18 cellular contexts compared by ENCODE assay signal in genomic region chr14:90054803-90055202, GRCh38. TPM values are rescaled to one million over a fixed set of nuclear protein-coding genes. Genes with fewer than 3 reads are reported as not detected.
DNase-seq lines count a peak whose midpoint lies in the region; ATAC-seq and TF ChIP-seq lines count a peak whose summit lies in the region.
"Had no signal": no experiment of that assay in that cellular context is flagged by ENCODE, and none has a peak within 500 bp of the region (broad histone marks: within the 10 kb centered on the region; RNA-seq: fewer than 3 reads in every experiment).

No MANE protein-coding gene starts in this region.

- no peaks in the 10 kb centered on the region for H3K36me3 ChIP-seq in MG63

- TF ChIP-seq CTCF in H9 (conservative IDR thresholded peaks at IDR 0.05): no peak

- H3K9ac ChIP-seq in H9 (ENCODE audit: extremely low read depth, insufficient read length, low read length): no peak overlapping the region
- H3K9ac ChIP-seq: BLaER1 treated with 17β-estradiol and CSF1 and Interleukin-3, amounts not matched to agents 10 nM and 100 nM had no signal

- no peaks in the 10 kb centered on the region for H3K9me3 Mint-ChIP-seq in activated naive CD8-positive, alpha-beta T cell treated with anti-CD3 and anti-CD28 coated beads, Interleukin-2, amount 50 U/mL, for 24 hours
- H3K9me3 Mint-ChIP-seq in H9: peaks cover 2 to 5% of the 10 kb centered on the region in 2 experiments; a peak in 3 of 5 replicates
- H3K9me3 Mint-ChIP-seq: CD4-positive, alpha-beta T cell; CD8-positive, alpha-beta T cell had no signal

- H2AFZ ChIP-seq in H9 (ENCODE audit: low read length): no peak overlapping the region

- H3K9me3 ChIP-seq in MG63 (no peaks in the 10 kb centered on the region), H9 (ENCODE audit: control insufficient read depth, low read depth, low read length) (no peaks in the 10 kb centered on the region)

- H3T11ph ChIP-seq in H9 (ENCODE audit: low read length): no peak overlapping the region

- no peaks in the 10 kb centered on the region for H3K23me2 ChIP-seq in H9 (ENCODE audit: insufficient read length, low read depth, low read length, poor library complexity, severe bottlenecking)

- H2BK20ac ChIP-seq in H9 (ENCODE audit: low read depth, low read length, poor library complexity, severe bottlenecking): no peak overlapping the region

- no peaks in the 10 kb centered on the region for H3K79me2 ChIP-seq in H9 (ENCODE audit: insufficient read depth, low read length)

- H2BK5ac ChIP-seq in H9 (ENCODE audit: insufficient read length, low read length): no peak overlapping the region

- H3K27ac Mint-ChIP-seq in activated naive CD8-positive, alpha-beta T cell treated with anti-CD3 and anti-CD28 coated beads, Interleukin-2, amount 50 U/mL, for 24 hours: no peak overlapping the region
- H3K27ac Mint-ChIP-seq in H9: no peak overlapping the region
- H3K27ac Mint-ChIP-seq: B cell; CD4-positive, alpha-beta T cell; CD8-positive, alpha-beta T cell had no signal

- no peak for ATAC-seq in HG02852 (IDR thresholded peaks at IDR 0.05; ENCODE audit: unreplicated experiment)
- ATAC-seq in activated naive CD8-positive, alpha-beta T cell treated with anti-CD3 and anti-CD28 coated beads, Interleukin-2, amount 50 U/mL, for 24 hours: no peak
- ATAC-seq: CD8-positive, alpha-beta T cell had no signal

- WGBS in H9 (ENCODE audit: extremely low coverage, insufficient read length, low lambda C conversion rate): no CpG with 5 or more reads among the region's 1 CpG

- no peak overlapping the region for H3K27ac ChIP-seq in H9 (ENCODE audit: insufficient read length, low read depth, low read length)
- H3K27ac ChIP-seq: BLaER1 treated with 17β-estradiol and CSF1 and Interleukin-3, amounts not matched to agents 10 nM and 100 nM had no signal

- no peaks in the 10 kb centered on the region for H4K20me1 ChIP-seq in H9 (ENCODE audit: control insufficient read depth, insufficient read depth, insufficient read length)
- H4K20me1 ChIP-seq: BLaER1 treated with 17β-estradiol and CSF1 and Interleukin-3, amounts not matched to agents 10 nM and 100 nM had no signal

- no peak overlapping the region for H3K4me3 Mint-ChIP-seq in activated naive CD8-positive, alpha-beta T cell treated with anti-CD3 and anti-CD28 coated beads, Interleukin-2, amount 50 U/mL, for 24 hours
- no peak overlapping the region for H3K4me3 Mint-ChIP-seq in H9
- H3K4me3 Mint-ChIP-seq: B cell; CD4-positive, alpha-beta T cell; CD8-positive, alpha-beta T cell had no signal

- H2BK12ac ChIP-seq in H9 (ENCODE audit: insufficient read length, low read depth, low read length): no peak overlapping the region

- no peak overlapping the region for H4K8ac ChIP-seq in H9 (replicated peaks; ENCODE audit: insufficient read length, low read depth, low read length)

- H3K4me1 ChIP-seq in H9 (ENCODE audit: insufficient read depth, low read length): no peaks in the 10 kb centered on the region; the same call in 1 of the 2 replicates
- H3K4me1 ChIP-seq: Caco-2 had no signal

- no peak overlapping the region for H3K23ac ChIP-seq in H9 (ENCODE audit: insufficient read length, low read depth, low read length)

- no peak overlapping the region for H4K5ac ChIP-seq in H9 (ENCODE audit: insufficient read length, low read depth, low read length)

- DNase-seq in EH (ENCODE audit: low read depth) (peak; percentile 33), MG63 (peak; percentile 4), islet precursor cell (peak; percentile 12), H9 (no peak)
- no peak for DNase-seq in activated naive CD8-positive, alpha-beta T cell treated with anti-CD3 and anti-CD28 coated beads, Interleukin-2, amount 50 U/mL, for 24 hours
- DNase-seq: 8988T; ACHN; Caco-2; Calu3; CD4-positive, alpha-beta T cell; CD8-positive, alpha-beta T cell; DMS79 treated with DMSO at 0.1 percent for 48 hours; EL; GDM1 had no signal

- peaks cover 10% of the 10 kb centered on the region for H3K27me3 ChIP-seq in MG63
- peaks cover 3% of the 10 kb centered on the region; the same call in 1 of the 2 replicates for H3K27me3 ChIP-seq in H9 (ENCODE audit: insufficient read depth, low read length)

- no peak overlapping the region for H3K4ac ChIP-seq in H9 (ENCODE audit: low read depth, low read length)

- no peaks in the 10 kb centered on the region for H3K79me1 ChIP-seq in H9 (ENCODE audit: insufficient read depth, low read depth, low read length, poor library complexity, severe bottlenecking)

- H2BK15ac ChIP-seq in H9 (ENCODE audit: low read depth, low read length): no peak overlapping the region

- no peak overlapping the region for H3K14ac ChIP-seq in H9 (ENCODE audit: insufficient read depth, low read length)

- H3K4me2 ChIP-seq in H9 (ENCODE audit: insufficient read depth, insufficient read length, low read length): no peak overlapping the region
- H3K4me2 ChIP-seq: BLaER1 treated with 17β-estradiol and CSF1 and Interleukin-3, amounts not matched to agents 10 nM and 100 nM had no signal

- no peak overlapping the region for H3K4me3 ChIP-seq in MG63
- H3K4me3 ChIP-seq: BLaER1 treated with 17β-estradiol and CSF1 and Interleukin-3, amounts not matched to agents 10 nM and 100 nM had no signal

- no peaks in the 10 kb centered on the region for H3K36me3 Mint-ChIP-seq in activated naive CD8-positive, alpha-beta T cell treated with anti-CD3 and anti-CD28 coated beads, Interleukin-2, amount 50 U/mL, for 24 hours (ENCODE audit: low read depth)
- peaks cover 0 to 2% (median 0%) of the 10 kb centered on the region in 3 experiments; a peak in 1 of 7 replicates for H3K36me3 Mint-ChIP-seq in H9 (ENCODE audit: insufficient read depth in 1 of 3, low read depth in 3 of 3)
- H3K36me3 Mint-ChIP-seq: CD8-positive, alpha-beta T cell had no signal

- H2BK120ac ChIP-seq in H9 (ENCODE audit: low read depth, low read length, poor library complexity, severe bottlenecking): no peak overlapping the region

- no peak overlapping the region for H2AK5ac ChIP-seq in H9 (ENCODE audit: insufficient read length, low read length)

- no peak overlapping the region for H3K56ac ChIP-seq in H9 (ENCODE audit: insufficient read length, low read depth, low read length)

- peaks cover 54% of the 10 kb centered on the region for H3K27me3 Mint-ChIP-seq in activated naive CD8-positive, alpha-beta T cell treated with anti-CD3 and anti-CD28 coated beads, Interleukin-2, amount 50 U/mL, for 24 hours
- H3K27me3 Mint-ChIP-seq in H9 (ENCODE audit: low read depth): peaks cover 40% of the 10 kb centered on the region

- no peak overlapping the region for H3K18ac ChIP-seq in H9 (ENCODE audit: insufficient read length, low read depth, low read length)

- H3K4me1 Mint-ChIP-seq in activated naive CD8-positive, alpha-beta T cell treated with anti-CD3 and anti-CD28 coated beads, Interleukin-2, amount 50 U/mL, for 24 hours: peaks cover 6% of the 10 kb centered on the region
- H3K4me1 Mint-ChIP-seq in H9: peaks cover 16 to 29% of the 10 kb centered on the region in 2 experiments

- no peak overlapping the region for H4K91ac ChIP-seq in H9 (ENCODE audit: insufficient read length, low read depth, low read length)

RNA-seq across cellular contexts. Expression of gene KCNK13, which starts 7.0 kb away (rescaled TPM):
- not detected in 2 replicates for total RNA-seq in MG63 (2014; rRNA removed; shearing (Covaris generic); ENCODE audit: low replicate concordance)
- total RNA-seq in H9 (2021): 0.35 and 0.39 TPM in 2 replicates
- total RNA-seq: B cell; Caco-2; Calu3; CD4-positive, alpha-beta T cell; CD8-positive, alpha-beta T cell; G401 had no signal

Comparison
In these comparisons a context has a peak if more than half of its experiments do, and no peak if none do; other contexts are left out.
1. DNase-seq: peak in EH (single experiment), MG63 (single experiment) and islet precursor cell (single experiment); none in activated naive CD8-positive, alpha-beta T cell treated with anti-CD3 and anti-CD28 coated beads, Interleukin-2, amount 50 U/mL, for 24 hours (single experiment) and H9 (single experiment).